ENCODE assay signal across 40 cellular contexts in the genomic region with DNA sequence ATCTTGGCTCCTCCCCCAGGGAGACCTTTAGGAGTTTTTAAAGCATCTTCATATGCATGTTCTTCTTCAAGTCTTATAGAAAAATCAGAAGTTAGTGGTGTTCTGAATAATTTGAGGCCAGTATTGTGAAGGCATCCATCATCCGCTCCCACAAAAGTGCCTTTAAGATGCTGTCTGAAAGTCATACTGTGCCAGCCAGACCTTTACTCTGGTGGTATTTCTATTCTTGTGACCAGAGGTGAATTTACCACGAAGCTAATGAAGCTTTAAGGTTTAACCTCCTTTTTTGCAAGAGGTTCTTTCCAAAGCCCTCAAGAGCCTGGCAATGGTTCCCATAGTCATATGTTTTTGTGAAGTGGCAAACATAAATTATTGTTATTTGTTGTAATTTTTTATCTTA.
"Had no signal": no experiment of that assay in that cellular context is flagged by ENCODE, and none has a peak within 500 bp of the region (broad histone marks: within the 10 kb centered on the region; RNA-seq: fewer than 3 reads in every experiment).

No MANE protein-coding gene starts in this region.

- H3K4me1 Mint-ChIP-seq: activated CD4-positive, alpha-beta memory T cell treated with anti-CD3 and anti-CD28 coated beads, Interleukin-2, amount 10 ng/mL, durations not matched to agents 7 days and 5 days; activated CD4-positive, alpha-beta T cell treated with anti-CD3 and anti-CD28 coated beads for 36 hours; activated CD4-positive, alpha-beta T cell treated with anti-CD3 and anti-CD28 coated beads, Interleukin-2, amount 10 ng/mL, durations not matched to agents 7 days and 5 days; activated CD8-positive, alpha-beta memory T cell treated with anti-CD3 and anti-CD28 coated beads, Interleukin-2, amount 10 ng/mL, durations not matched to agents 7 days and 5 days; activated naive CD8-positive, alpha-beta T cell treated with anti-CD3 and anti-CD28 coated beads for 36 hours; activated T-helper 17 cell treated with anti-CD3 and anti-CD28 coated beads, Interleukin-2, amount 50 U/mL, for 72 hours; WTC11 had no signal

- H3K36me3 Mint-ChIP-seq: activated CD8-positive, alpha-beta memory T cell treated with anti-CD3 and anti-CD28 coated beads, Interleukin-2, amount 10 ng/mL, durations not matched to agents 7 days and 5 days; activated naive CD4-positive, alpha-beta T cell treated with anti-CD3 and anti-CD28 coated beads, Interleukin-2, amount 50 U/mL, for 72 hours; activated naive CD8-positive, alpha-beta T cell treated with anti-CD3 and anti-CD28 coated beads for 36 hours; WTC11 had no signal

- H3K9me3 ChIP-seq: adrenal gland, body of pancreas, breast epithelium had no signal

- H3K36me3 ChIP-seq: adrenal gland, brain microvascular endothelial cell, breast epithelium, WERI-Rb-1 had no signal

- FAIRE-seq: astrocyte, TTC549 had no signal

- H3K9me3 Mint-ChIP-seq: activated CD4-positive, alpha-beta memory T cell treated with anti-CD3 and anti-CD28 coated beads, Interleukin-2, amount 10 ng/mL, durations not matched to agents 7 days and 5 days; activated CD4-positive, alpha-beta T cell treated with anti-CD3 and anti-CD28 coated beads, Interleukin-2, amount 10 ng/mL, durations not matched to agents 7 days and 5 days; activated naive CD4-positive, alpha-beta T cell treated with anti-CD3 and anti-CD28 coated beads for 36 hours; activated naive CD4-positive, alpha-beta T cell treated with anti-CD3 and anti-CD28 coated beads, Interleukin-2, amount 50 U/mL, for 72 hours; activated naive CD8-positive, alpha-beta T cell treated with anti-CD3 and anti-CD28 coated beads for 36 hours; activated T-cell treated with anti-CD3 and anti-CD28 coated beads, Interleukin-2, amount 50 U/mL, for 4 hours; activated T-cell treated with anti-CD3 and anti-CD28 coated beads, Interleukin-2, amount 50 U/mL, for 72 hours; activated T-helper 1 cell treated with anti-CD3 and anti-CD28 coated beads, Interleukin-12 subunit alpha, Interleukin-12 subunit beta, Interleukin-2, Interleukin-4 antibody, amounts not matched to agents 30 ng/mL and 10 ng/mL and 1 ng/mL, durations not matched to agents 14 hours and 24 hours and 36 hours; activated T-helper 17 cell treated with anti-CD3 and anti-CD28 coated beads, Interleukin-2, amount 50 U/mL, for 72 hours; T-helper 1 cell treated with Interleukin-12 subunit alpha and Interleukin-12 subunit beta and Interleukin-4 antibody, amounts not matched to agents 30 μg/mL and 1 μg/mL, for 36 hours; T-helper 2 cell treated with Interferon-gamma antibody and Interleukin-4, amounts not matched to agents 5 μg/mL and 100 μg/mL, for 36 hours; WTC11 had no signal

- H3K27me3 ChIP-seq: adrenal gland, body of pancreas, brain microvascular endothelial cell, breast epithelium had no signal

- H3K27ac Mint-ChIP-seq: activated CD4-positive, alpha-beta memory T cell treated with anti-CD3 and anti-CD28 coated beads, Interleukin-2, amount 10 ng/mL, durations not matched to agents 7 days and 5 days; activated CD4-positive, alpha-beta T cell treated with anti-CD3 and anti-CD28 coated beads for 36 hours; activated CD4-positive, alpha-beta T cell treated with anti-CD3 and anti-CD28 coated beads, Interleukin-2, amount 10 ng/mL, durations not matched to agents 7 days and 5 days; activated CD8-positive, alpha-beta memory T cell treated with anti-CD3 and anti-CD28 coated beads, Interleukin-2, amount 10 ng/mL, durations not matched to agents 7 days and 5 days; activated CD8-positive, alpha-beta T cell treated with anti-CD3 and anti-CD28 coated beads, Interleukin-2, amount 10 ng/mL, durations not matched to agents 7 days and 5 days; activated naive CD4-positive, alpha-beta T cell treated with anti-CD3 and anti-CD28 coated beads for 36 hours; activated naive CD4-positive, alpha-beta T cell treated with anti-CD3 and anti-CD28 coated beads, Interleukin-2, amount 50 U/mL, for 72 hours; activated naive CD8-positive, alpha-beta T cell treated with anti-CD3 and anti-CD28 coated beads for 36 hours; activated T-cell treated with anti-CD3 and anti-CD28 coated beads, Interleukin-2, amount 50 U/mL, for 72 hours; activated T-helper 1 cell treated with anti-CD3 and anti-CD28 coated beads, Interleukin-12 subunit alpha, Interleukin-12 subunit beta, Interleukin-2, Interleukin-4 antibody, amounts not matched to agents 30 ng/mL and 10 ng/mL and 1 ng/mL, durations not matched to agents 14 hours and 24 hours and 36 hours; activated T-helper 17 cell treated with anti-CD3 and anti-CD28 coated beads, Interleukin-2, amount 50 U/mL, for 72 hours; T-helper 1 cell treated with Interleukin-12 subunit alpha and Interleukin-12 subunit beta and Interleukin-4 antibody, amounts not matched to agents 30 μg/mL and 1 μg/mL, for 36 hours; T-helper 2 cell treated with Interferon-gamma antibody and Interleukin-4, amounts not matched to agents 5 μg/mL and 100 μg/mL, for 36 hours; WTC11 had no signal

- H3K4me1 ChIP-seq: breast epithelium had no signal

- ATAC-seq: activated CD4-positive, alpha-beta T cell treated with anti-CD3 and anti-CD28 coated beads for 36 hours; activated CD4-positive, CD25-positive, alpha-beta regulatory T cell treated with anti-CD3 and anti-CD28 coated beads, Interleukin-2, amount 50 U/mL, for 24 hours; activated CD8-positive, alpha-beta memory T cell treated with anti-CD3 and anti-CD28 coated beads, Interleukin-2, amount 10 ng/mL, durations not matched to agents 7 days and 5 days; activated CD8-positive, alpha-beta T cell treated with anti-CD3 and anti-CD28 coated beads, Interleukin-2, amount 10 ng/mL, durations not matched to agents 7 days and 5 days; activated naive CD4-positive, alpha-beta T cell treated with anti-CD3 and anti-CD28 coated beads, Interleukin-2, amount 50 U/mL, for 72 hours; activated T-cell treated with anti-CD3 and anti-CD28 coated beads, Interleukin-2, amount 50 U/mL, for 4 hours; activated T-cell treated with anti-CD3 and anti-CD28 coated beads, Interleukin-2, amount 50 U/mL, for 72 hours; activated T-helper 17 cell treated with anti-CD3 and anti-CD28 coated beads, Interleukin-2, amount 50 U/mL, for 72 hours; body of pancreas; WTC11 had no signal

- H3K4me3 ChIP-seq: body of pancreas had no signal

- H3K4me3 Mint-ChIP-seq: activated CD4-positive, alpha-beta memory T cell treated with anti-CD3 and anti-CD28 coated beads, Interleukin-2, amount 10 ng/mL, durations not matched to agents 7 days and 5 days; activated CD4-positive, alpha-beta T cell treated with anti-CD3 and anti-CD28 coated beads for 36 hours; activated CD4-positive, alpha-beta T cell treated with anti-CD3 and anti-CD28 coated beads, Interleukin-2, amount 10 ng/mL, durations not matched to agents 7 days and 5 days; activated CD8-positive, alpha-beta memory T cell treated with anti-CD3 and anti-CD28 coated beads, Interleukin-2, amount 10 ng/mL, durations not matched to agents 7 days and 5 days; activated CD8-positive, alpha-beta T cell treated with anti-CD3 and anti-CD28 coated beads, Interleukin-2, amount 10 ng/mL, durations not matched to agents 7 days and 5 days; activated naive CD4-positive, alpha-beta T cell treated with anti-CD3 and anti-CD28 coated beads for 36 hours; activated naive CD8-positive, alpha-beta T cell treated with anti-CD3 and anti-CD28 coated beads for 36 hours; activated T-cell treated with anti-CD3 and anti-CD28 coated beads, Interleukin-2, amount 50 U/mL, for 4 hours; activated T-cell treated with anti-CD3 and anti-CD28 coated beads, Interleukin-2, amount 50 U/mL, for 72 hours; activated T-helper 1 cell treated with anti-CD3 and anti-CD28 coated beads, Interleukin-12 subunit alpha, Interleukin-12 subunit beta, Interleukin-2, Interleukin-4 antibody, amounts not matched to agents 30 ng/mL and 10 ng/mL and 1 ng/mL, durations not matched to agents 14 hours and 24 hours and 36 hours; activated T-helper 17 cell treated with anti-CD3 and anti-CD28 coated beads, Interleukin-2, amount 50 U/mL, for 72 hours; T-helper 1 cell treated with Interleukin-12 subunit alpha and Interleukin-12 subunit beta and Interleukin-4 antibody, amounts not matched to agents 30 μg/mL and 1 μg/mL, for 36 hours; T-helper 2 cell treated with Interferon-gamma antibody and Interleukin-4, amounts not matched to agents 5 μg/mL and 100 μg/mL, for 36 hours; WTC11 had no signal

- H3K27me3 Mint-ChIP-seq: activated CD4-positive, alpha-beta memory T cell treated with anti-CD3 and anti-CD28 coated beads, Interleukin-2, amount 10 ng/mL, durations not matched to agents 7 days and 5 days; activated CD4-positive, alpha-beta T cell treated with anti-CD3 and anti-CD28 coated beads for 36 hours; activated CD4-positive, alpha-beta T cell treated with anti-CD3 and anti-CD28 coated beads, Interleukin-2, amount 10 ng/mL, durations not matched to agents 7 days and 5 days; activated naive CD8-positive, alpha-beta T cell treated with anti-CD3 and anti-CD28 coated beads for 36 hours had no signal

- H3K27ac ChIP-seq: body of pancreas, brain microvascular endothelial cell, WERI-Rb-1 had no signal

- DNase-seq: activated CD4-positive, alpha-beta memory T cell treated with anti-CD3 and anti-CD28 coated beads, Interleukin-2, amount 10 ng/mL, durations not matched to agents 7 days and 5 days; activated CD4-positive, alpha-beta T cell treated with anti-CD3 and anti-CD28 coated beads for 1 hour; activated CD4-positive, alpha-beta T cell treated with anti-CD3 and anti-CD28 coated beads for 36 hours; activated CD4-positive, alpha-beta T cell treated with anti-CD3 and anti-CD28 coated beads for 48 hours; activated CD4-positive, alpha-beta T cell treated with anti-CD3 and anti-CD28 coated beads, Interleukin-2, amount 10 ng/mL, durations not matched to agents 7 days and 5 days; activated CD4-positive, alpha-beta T cell treated with anti-CD3 and anti-CD28 coated beads, Interleukin-2, amount 50 U/mL, for 48 hours; activated CD4-positive, CD25-positive, alpha-beta regulatory T cell; activated CD8-positive, alpha-beta memory T cell treated with anti-CD3 and anti-CD28 coated beads for 24 hours; activated CD8-positive, alpha-beta memory T cell treated with anti-CD3 and anti-CD28 coated beads, Interleukin-2, amount 10 ng/mL, durations not matched to agents 7 days and 5 days; activated CD8-positive, alpha-beta memory T cell treated with anti-CD3 and anti-CD28 coated beads, Interleukin-2, amount 50 U/mL, for 48 hours; activated CD8-positive, alpha-beta T cell treated with anti-CD3 and anti-CD28 coated beads, Interleukin-2, amount 10 ng/mL, durations not matched to agents 7 days and 5 days; activated effector memory CD4-positive, alpha-beta T cell treated with anti-CD3 and anti-CD28 coated beads, Interleukin-2, amount 50 U/mL, for 16 hours; activated gamma-delta T cell treated with Interleukin-2 at 50 U/mL for 16 hours; activated naive CD4-positive, alpha-beta T cell; activated naive CD4-positive, alpha-beta T cell treated with anti-CD3 and anti-CD28 coated beads for 36 hours; activated naive CD4-positive, alpha-beta T cell treated with anti-CD3 and anti-CD28 coated beads, Interleukin-2, amount 50 U/mL, for 16 hours; activated naive CD8-positive, alpha-beta T cell treated with anti-CD3 and anti-CD28 coated beads for 36 hours; activated T-cell treated with anti-CD3 and anti-CD28 coated beads, Interleukin-2, amount 50 U/mL, for 1 hour; activated T-cell treated with anti-CD3 and anti-CD28 coated beads, Interleukin-2, amount 50 U/mL, for 4 hours; activated T-cell treated with anti-CD3 and anti-CD28 coated beads, Interleukin-2, amount 50 U/mL, for 72 hours; adrenal gland; amniotic stem cell; aorta; body of pancreas; brain microvascular endothelial cell; central memory CD4-positive, alpha-beta T cell; T-helper 1 cell; T-helper 2 cell; T-helper 9 cell; WERI-Rb-1 had no signal
